ENCODE assay signal across 19 cellular contexts in genomic region chr14:42277840-42278239, GRCh38.
DNase-seq lines count a peak whose midpoint lies in the region; ATAC-seq and TF ChIP-seq lines count a peak whose summit lies in the region.
"Had no signal": no experiment of that assay in that cellular context is flagged by ENCODE, and none has a peak within 500 bp of the region (broad histone marks: within the 10 kb centered on the region; RNA-seq: fewer than 3 reads in every experiment).

No MANE protein-coding gene starts in this region.

- CTCF ChIA-PET in OCI-LY7 (lab: Charles Lee; ENCODE audit: unreplicated experiment): no interaction called here
- CTCF ChIA-PET in Calu3 (lab: Charles Lee): no interaction called here

- POLR2A ChIA-PET in OCI-LY7 (lab: Charles Lee): interaction anchor here (0.5 to 1.1 kb wide), 6 partner anchors 15 to 153 kb away, joined by 3 to 6 read pairs (median 4); no protein-coding TSS in a partner anchor

- 68 to 73% (median 73%) methylated on average over 2 of the region's 2 CpGs for WGBS in ovary, 3 donors

- H3K9me3 ChIP-seq in OCI-LY7 (ENCODE audit: low read length) (0 out of 2 replicates have a peak, but pooled peaks cover 5% of the 10 kb centered on the region), ovary (no peaks in the 10 kb centered on the region)
- H3K9me3 ChIP-seq: Caco-2 had no signal

- no peaks in the 10 kb centered on the region for H3K36me3 Mint-ChIP-seq in Calu3 (ENCODE audit: insufficient read depth, unreplicated experiment)
- H3K36me3 Mint-ChIP-seq in activated T-helper 1 cell treated with anti-CD3 and anti-CD28 coated beads, Interleukin-12 subunit alpha, Interleukin-12 subunit beta, Interleukin-2, Interleukin-4 antibody, amounts not matched to agents 30 ng/mL and 10 ng/mL and 1 ng/mL, durations not matched to agents 14 hours and 24 hours and 36 hours (ENCODE audit: low read depth): no peaks in the 10 kb centered on the region

- H3K4me1 Mint-ChIP-seq in Calu3 (ENCODE audit: low read depth, unreplicated experiment): no peaks in the 10 kb centered on the region
- H3K4me1 Mint-ChIP-seq in activated T-helper 1 cell treated with anti-CD3 and anti-CD28 coated beads, Interleukin-12 subunit alpha, Interleukin-12 subunit beta, Interleukin-2, Interleukin-4 antibody, amounts not matched to agents 30 ng/mL and 10 ng/mL and 1 ng/mL, durations not matched to agents 14 hours and 24 hours and 36 hours (ENCODE audit: low read depth): no peaks in the 10 kb centered on the region
- H3K4me1 Mint-ChIP-seq: natural killer cell had no signal

- H3K4me1 ChIP-seq in OCI-LY7 (ENCODE audit: insufficient read depth, low read length, poor library complexity, severe bottlenecking) (peaks cover 19% of the 10 kb centered on the region), ovary (ENCODE audit: insufficient read depth) (no peaks in the 10 kb centered on the region)
- H3K4me1 ChIP-seq: Caco-2 had no signal

- intact Hi-C loops in OCI-LY7 (cut with micrococcal nuclease; ENCODE audit: unreplicated experiment): no loop called here
- intact Hi-C loops in ovary (cut with DNase I): no loop called here
- intact Hi-C loops in Calu3 (cut with micrococcal nuclease; ENCODE audit: unreplicated experiment): no loop called here
- intact Hi-C loops in activated T-helper 1 cell treated with anti-CD3 and anti-CD28 coated beads, Interleukin-12 subunit alpha, Interleukin-12 subunit beta, Interleukin-2, Interleukin-4 antibody, amounts not matched to agents 30 ng/mL and 10 ng/mL and 1 ng/mL, durations not matched to agents 14 hours and 24 hours and 36 hours (cut with micrococcal nuclease): no loop called here

- H3K27me3 ChIP-seq in ovary: no peaks in the 10 kb centered on the region
- H3K27me3 ChIP-seq: dorsolateral prefrontal cortex had no signal

- DNase-seq in ELR (ENCODE audit: low read depth): peak; percentile 1
- peak; percentile 50 for DNase-seq in OCI-LY7 (ENCODE audit: low spot score)
- no peak for DNase-seq in ovary
- DNase-seq in Calu3: no peak
- no peak for DNase-seq in activated T-helper 1 cell treated with anti-CD3 and anti-CD28 coated beads, Interleukin-12 subunit alpha, Interleukin-12 subunit beta, Interleukin-2, Interleukin-4 antibody, amounts not matched to agents 30 ng/mL and 10 ng/mL and 1 ng/mL, durations not matched to agents 14 hours and 24 hours and 36 hours (ENCODE audit: low spot score)
- DNase-seq: activated CD4-positive, CD25-positive, alpha-beta regulatory T cell treated with anti-CD3 and anti-CD28 coated beads, Interleukin-2, amount 50 U/mL, for 72 hours; Caco-2; dorsolateral prefrontal cortex; erythroblast; natural killer cell; NCI-H2029; NCI-H510A treated with DMSO at 0.1 percent for 48 hours; stimulated activated CD4-positive, alpha-beta T cell treated with anti-CD3 and anti-CD28 coated beads, Interleukin-2, amount 100 ng/mL, for 48 hours; T-helper 9 cell had no signal

- TF ChIP-seq POLR2A in ovary (IDR thresholded peaks at IDR 0.05): no peak

- H3K79me2 ChIP-seq in OCI-LY7 (ENCODE audit: insufficient read depth, low read depth, low read length): no peaks in the 10 kb centered on the region

- peak; percentile 83 for ATAC-seq in GM19351 (IDR thresholded peaks at IDR 0.05; ENCODE audit: unreplicated experiment)
- peak; percentile 52 for ATAC-seq in HG03432 (IDR thresholded peaks at IDR 0.05; ENCODE audit: unreplicated experiment)
- no peak for ATAC-seq in HG03039 (IDR thresholded peaks at IDR 0.05; ENCODE audit: unreplicated experiment)
- ATAC-seq: natural killer cell had no signal

- H3K4me3 Mint-ChIP-seq in Calu3 (ENCODE audit: low read depth, unreplicated experiment): no peak overlapping the region
- no peak overlapping the region for H3K4me3 Mint-ChIP-seq in activated T-helper 1 cell treated with anti-CD3 and anti-CD28 coated beads, Interleukin-12 subunit alpha, Interleukin-12 subunit beta, Interleukin-2, Interleukin-4 antibody, amounts not matched to agents 30 ng/mL and 10 ng/mL and 1 ng/mL, durations not matched to agents 14 hours and 24 hours and 36 hours
- H3K4me3 Mint-ChIP-seq: natural killer cell had no signal

- no peak for TF ChIP-seq EP300 in ovary (IDR thresholded peaks at IDR 0.05)

- BruUV-seq in OCI-LY7 (replicated peaks; lab: Mats Ljungman, UMichigan): no TSS peak
- no TSS peak for BruUV-seq in Calu3 (replicated peaks; lab: Mats Ljungman, UMichigan)

- no peaks in the 10 kb centered on the region for H3K9me2 ChIP-seq in OCI-LY7 (ENCODE audit: insufficient read depth, low read length)

- H3K27me3 Mint-ChIP-seq in Calu3 (ENCODE audit: unreplicated experiment): no peaks in the 10 kb centered on the region
- H3K27me3 Mint-ChIP-seq in activated T-helper 1 cell treated with anti-CD3 and anti-CD28 coated beads, Interleukin-12 subunit alpha, Interleukin-12 subunit beta, Interleukin-2, Interleukin-4 antibody, amounts not matched to agents 30 ng/mL and 10 ng/mL and 1 ng/mL, durations not matched to agents 14 hours and 24 hours and 36 hours (ENCODE audit: insufficient read depth): no peaks in the 10 kb centered on the region
- H3K27me3 Mint-ChIP-seq: progenitor cell of endocrine pancreas had no signal

- H3K9me3 Mint-ChIP-seq in Calu3 (ENCODE audit: low read depth, unreplicated experiment): peaks cover 3% of the 10 kb centered on the region
- H3K9me3 Mint-ChIP-seq in activated T-helper 1 cell treated with anti-CD3 and anti-CD28 coated beads, Interleukin-12 subunit alpha, Interleukin-12 subunit beta, Interleukin-2, Interleukin-4 antibody, amounts not matched to agents 30 ng/mL and 10 ng/mL and 1 ng/mL, durations not matched to agents 14 hours and 24 hours and 36 hours: peaks cover 38% of the 10 kb centered on the region

- no peak overlapping the region for H3K27ac Mint-ChIP-seq in Calu3 (ENCODE audit: unreplicated experiment)
- H3K27ac Mint-ChIP-seq in activated T-helper 1 cell treated with anti-CD3 and anti-CD28 coated beads, Interleukin-12 subunit alpha, Interleukin-12 subunit beta, Interleukin-2, Interleukin-4 antibody, amounts not matched to agents 30 ng/mL and 10 ng/mL and 1 ng/mL, durations not matched to agents 14 hours and 24 hours and 36 hours: no peak overlapping the region
- H3K27ac Mint-ChIP-seq: activated T-helper 2 cell treated with anti-CD3 and anti-CD28 coated beads, Interferon-gamma antibody, Interleukin-2, Interleukin-4, amounts not matched to agents 10 μg/mL and 5 μg/mL and 100 μg/mL, durations not matched to agents 14 hours and 24 hours and 36 hours; natural killer cell; progenitor cell of endocrine pancreas had no signal

- H3K27ac ChIP-seq in OCI-LY7 (ENCODE audit: low read depth, low read length, poor library complexity, severe bottlenecking) (peak overlapping the region; percentile 23), ovary (no peak overlapping the region)
- H3K27ac ChIP-seq: dorsolateral prefrontal cortex had no signal

- peak overlapping the region; percentile 82 for H2AFZ ChIP-seq in OCI-LY7 (ENCODE audit: low read length)

- H3K36me3 ChIP-seq in OCI-LY7 (ENCODE audit: insufficient read depth, low read length): no peaks in the 10 kb centered on the region
- no peaks in the 10 kb centered on the region for H3K36me3 ChIP-seq in ovary

- no peaks in the 10 kb centered on the region for H4K20me1 ChIP-seq in OCI-LY7 (ENCODE audit: insufficient read depth, low read length)

- no peak overlapping the region for H3K4me3 ChIP-seq in OCI-LY7 (ENCODE audit: low read depth, low read length, poor library complexity, severe bottlenecking)
- H3K4me3 ChIP-seq in ovary: no peak overlapping the region
- H3K4me3 ChIP-seq: dorsolateral prefrontal cortex had no signal

- H3K4me2 ChIP-seq in OCI-LY7 (ENCODE audit: low read length): peak overlapping the region; percentile 62

- TF ChIP-seq CTCF in OCI-LY7 (conservative IDR thresholded peaks at IDR 0.05; ENCODE audit: low read length) (peak; percentile 77), ovary (IDR thresholded peaks at IDR 0.05) (no peak), Calu3 (IDR thresholded peaks at IDR 0.05; ENCODE audit: unreplicated experiment) (no peak)

Comparison
In these comparisons a context has a peak if more than half of its experiments do, and no peak if none do; other contexts are left out.
1. DNase-seq: peak in ELR (single experiment) and OCI-LY7 (single experiment); none in ovary (0 of 5), Calu3 (single experiment) and activated T-helper 1 cell treated with anti-CD3 and anti-CD28 coated beads, Interleukin-12 subunit alpha, Interleukin-12 subunit beta, Interleukin-2, Interleukin-4 antibody, amounts not matched to agents 30 ng/mL and 10 ng/mL and 1 ng/mL, durations not matched to agents 14 hours and 24 hours and 36 hours (single experiment).